ENCODE assay signal across 8 cellular contexts in genomic region chr1:169711469-169712308, GRCh38. TPM values are rescaled to one million over a fixed set of nuclear protein-coding genes. Genes with fewer than 3 reads are reported as not detected.
DNase-seq lines count a peak whose midpoint lies in the region; ATAC-seq and TF ChIP-seq lines count a peak whose summit lies in the region.

SELL (minus strand) TSS chr1:169711620; CDS start chr1:169711498, 122 bp downstream.

- H3K36me3 Mint-ChIP-seq in CD14-positive monocyte: peaks cover 6 to 21% of the 10 kb centered on the region in 2 donors

- no peaks in the 10 kb centered on the region for H3K27me3 ChIP-seq in dorsolateral prefrontal cortex
- no peaks in the 10 kb centered on the region for H3K27me3 ChIP-seq in lower lobe of right lung (ENCODE audit: low read depth)

- DNase-seq in CD14-positive monocyte (ENCODE audit: low spot score) (peak; percentile 68), NCI-H510A (lab: John Stamatoyannopoulos, UW) (peak; percentile 2), dorsolateral prefrontal cortex (peak in 7 of 10 donors; percentile 7 to 56 (median 46)), lower lobe of right lung (no peak)
- DNase-seq in activated CD4-positive, alpha-beta T cell treated with anti-CD3 and anti-CD28 coated beads for 24 hours (ENCODE audit: low read depth in 2 of 2): peak; percentile 54 to 59
- DNase-seq in stimulated activated CD4-positive, alpha-beta T cell treated with anti-CD3 and anti-CD28 coated beads, TNF-alpha, amount 100 ng/mL, for 48 hours (ENCODE audit: low read depth in 3 of 3): peak; percentile 57 to 68 (median 57)

- peak within 1 kb of the TSS in 54 of 59 donors; percentile 4 to 61 (median 34) for H3K4me3 ChIP-seq in dorsolateral prefrontal cortex
- H3K4me3 ChIP-seq in lower lobe of right lung: peak within 1 kb of the TSS; percentile 37

- ATAC-seq in GM19035 (IDR thresholded peaks at IDR 0.05; ENCODE audit: unreplicated experiment) (peak; percentile 63), HG03196 (IDR thresholded peaks at IDR 0.05; ENCODE audit: unreplicated experiment) (peak; percentile 75), lower lobe of right lung (peak; percentile 96 to 98)

- H3K36me3 ChIP-seq in lower lobe of right lung: no peaks in the 10 kb centered on the region

- TF ChIP-seq CTCF in CD14-positive monocyte (IDR thresholded peaks at IDR 0.05) (peak; percentile 84), dorsolateral prefrontal cortex (IDR thresholded peaks at IDR 0.05 in 54 of 56, conservative IDR thresholded peaks at IDR 0.05 in 2 of 56; ENCODE audit: low read depth in 1 of 56, partially characterized antibody in 56 of 56) (peak; percentile 37 to 86 (median 70)), lower lobe of right lung (IDR thresholded peaks at IDR 0.05) (peak; percentile 77)

- H3K27ac ChIP-seq in dorsolateral prefrontal cortex (peak within 1 kb of the TSS in 19 of 59 donors; percentile 3 to 68 (median 34)), lower lobe of right lung (no peak within 1 kb of the TSS)

- H3K27ac Mint-ChIP-seq in CD14-positive monocyte: peak within 1 kb of the TSS; percentile 85 to 97 (median 91)

- H3K4me1 Mint-ChIP-seq in CD14-positive monocyte: peaks cover 37% of the 10 kb centered on the region

- peaks cover 6% of the 10 kb centered on the region for H3K9me3 ChIP-seq in lower lobe of right lung

- H3K9me3 Mint-ChIP-seq in CD14-positive monocyte: peaks cover 9 to 21% (median 15%) of the 10 kb centered on the region in 7 donors

- intact Hi-C loops in CD14-positive monocyte (cut with micrococcal nuclease): loop anchor here (2.0 to 5.0 kb wide), 2 partner anchors 109 to 124 kb away; partner anchors contain the start of gene F5 (in 1 of the 2)
- intact Hi-C loops in dorsolateral prefrontal cortex (cut with DNase I): loop anchor here (2.0 kb wide), 1 partner anchor 111 kb away; no protein-coding TSS in a partner anchor
- intact Hi-C loops in lower lobe of right lung (cut with DNase I): no loop called here

- peak within 1 kb of the TSS; percentile 84 to 95 for H3K4me3 Mint-ChIP-seq in CD14-positive monocyte

- peaks cover 13% of the 10 kb centered on the region for H3K4me1 ChIP-seq in lower lobe of right lung

- H3K27me3 Mint-ChIP-seq in CD14-positive monocyte (ENCODE audit: low read depth in 3 of 3): peaks cover 1 to 3% (median 2%) of the 10 kb centered on the region in 3 donors

RNA-seq across cellular contexts. Expression of gene SELL, which starts in this region (rescaled TPM):
- 1,000 to 10,000 TPM; 1,118 to 1,885 TPM for polyA plus RNA-seq in CD14-positive monocyte
- total RNA-seq in dorsolateral prefrontal cortex: 10 to 100 TPM in 21 of 120 experiments, 1 to 10 TPM in 98, under 1 TPM in 1; 0.77 to 22.0 (median 4.8) TPM
- 23.8 TPM for total RNA-seq in lower lobe of right lung
